ENCODE assay signal across 14 cellular contexts in the genomic region with DNA sequence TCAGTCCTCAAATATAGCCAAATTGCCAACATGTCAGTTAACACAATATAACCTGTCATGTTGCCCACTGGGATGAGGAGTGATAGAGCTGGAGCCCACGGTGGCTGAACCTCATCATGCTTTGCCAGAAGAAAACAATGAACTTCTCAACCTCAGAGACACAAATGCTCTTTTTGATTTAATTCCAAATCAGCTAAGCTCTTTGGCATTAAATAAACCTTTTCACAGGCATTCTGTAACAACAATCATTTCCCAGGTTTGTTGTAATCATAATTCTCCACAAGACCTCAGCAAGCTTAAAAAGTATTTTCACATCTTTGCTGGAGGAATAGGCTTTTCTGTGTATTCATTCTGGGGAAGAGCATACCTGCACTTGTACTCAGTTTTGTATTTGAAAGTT.
"Had no signal": no experiment of that assay in that cellular context is flagged by ENCODE, and none has a peak within 500 bp of the region (broad histone marks: within the 10 kb centered on the region; RNA-seq: fewer than 3 reads in every experiment).

No MANE protein-coding gene starts in this region.

- H3K27me3 ChIP-seq: dorsolateral prefrontal cortex, heart left ventricle, left lung, sigmoid colon, stomach had no signal

- ATAC-seq: activated CD4-positive, alpha-beta T cell treated with anti-CD3 and anti-CD28 coated beads for 36 hours had no signal

- H3K9me3 ChIP-seq: heart left ventricle, left lung, sigmoid colon, stomach had no signal

- H3K36me3 ChIP-seq: heart left ventricle, left lung, sigmoid colon, stomach had no signal

- H3K4me3 ChIP-seq: dorsolateral prefrontal cortex, heart left ventricle, left lung, sigmoid colon, stomach had no signal

- H3K27ac ChIP-seq: dorsolateral prefrontal cortex, heart left ventricle, left lung, sigmoid colon, stomach, VCaP had no signal

- DNase-seq: activated CD4-positive, alpha-beta memory T cell treated with anti-CD3 and anti-CD28 coated beads, Interleukin-2, amount 10 ng/mL, durations not matched to agents 7 days and 5 days; activated CD4-positive, alpha-beta T cell treated with anti-CD3 and anti-CD28 coated beads for 36 hours; activated gamma-delta T cell; activated T-cell treated with anti-CD3 and anti-CD28 coated beads, Interleukin-2, amount 50 U/mL, for 48 hours; anterior cingulate cortex; dorsolateral prefrontal cortex; foreskin melanocyte; heart left ventricle; left lung; occipital lobe; sigmoid colon; stomach; T1000 had no signal

- H3K4me1 ChIP-seq: heart left ventricle, left lung, stomach had no signal
